1 cellular context compared by ENCODE assay signal in genomic region chr1:246311461-246311860, GRCh38.
TF ChIP-seq lines count a peak whose summit lies in the region.

No MANE protein-coding gene starts in this region.

TF ChIP-seq in WTC11, 78 proteins besides CTCF, POLR2A, EP300 and RAD21 (continued from another document):
- TF ChIP-seq ERG (CRISPR knock-in tag; IDR thresholded peaks at IDR 0.05) (no peak), ZNF671 (CRISPR knock-in tag; IDR thresholded peaks at IDR 0.05) (no peak), ZNF512 (CRISPR knock-in tag; IDR thresholded peaks at IDR 0.05; ENCODE audit: borderline replicate concordance) (no peak), TCF7 (CRISPR knock-in tag; IDR thresholded peaks at IDR 0.05; ENCODE audit: low read depth) (no peak), PRDM15 (CRISPR knock-in tag; IDR thresholded peaks at IDR 0.05) (no peak)
